In the genomic region with DNA sequence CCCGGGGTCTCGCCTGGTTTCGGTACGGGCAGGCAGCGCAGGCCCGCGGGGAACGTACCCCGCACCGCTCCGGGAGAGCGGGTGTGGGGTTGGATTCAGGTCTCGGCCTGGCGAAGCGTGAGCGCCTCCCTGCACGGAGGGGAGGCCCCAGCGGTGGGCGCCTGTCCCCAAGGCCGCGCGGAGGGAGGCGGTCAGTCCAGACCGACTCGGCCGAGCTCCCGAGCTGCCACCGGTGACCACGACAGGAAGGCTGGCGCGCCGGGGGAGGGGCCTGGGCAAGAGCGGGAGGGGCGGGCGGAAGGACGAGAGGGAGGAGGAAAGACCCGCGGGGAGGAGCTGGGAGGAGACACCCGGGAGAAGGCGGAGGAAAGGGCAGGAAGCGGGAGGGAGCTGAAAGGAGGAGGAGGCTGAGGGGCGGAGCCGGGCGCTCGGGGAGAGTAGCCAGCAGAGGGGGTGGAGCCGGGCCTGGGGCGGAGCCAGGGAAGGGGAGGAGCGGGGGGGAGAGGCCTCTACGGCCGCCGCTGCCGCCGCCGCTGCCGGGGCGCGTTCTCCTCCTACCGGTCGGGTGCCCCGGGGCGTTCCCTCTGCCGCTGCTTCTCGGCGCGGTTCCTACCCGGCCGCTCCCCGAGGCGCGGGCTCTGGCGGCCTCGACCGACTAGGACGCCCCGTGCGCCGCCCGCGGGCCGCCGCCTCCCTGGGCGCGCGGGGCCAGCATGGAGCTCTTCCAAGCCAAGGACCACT, we compare ENCODE assay signal across 8 cellular contexts. TPM values are rescaled to one million over a fixed set of nuclear protein-coding genes. Genes with fewer than 3 reads are reported as not detected.
DNase-seq lines count a peak whose midpoint lies in the region; ATAC-seq and TF ChIP-seq lines count a peak whose summit lies in the region.

A gene with protein sequence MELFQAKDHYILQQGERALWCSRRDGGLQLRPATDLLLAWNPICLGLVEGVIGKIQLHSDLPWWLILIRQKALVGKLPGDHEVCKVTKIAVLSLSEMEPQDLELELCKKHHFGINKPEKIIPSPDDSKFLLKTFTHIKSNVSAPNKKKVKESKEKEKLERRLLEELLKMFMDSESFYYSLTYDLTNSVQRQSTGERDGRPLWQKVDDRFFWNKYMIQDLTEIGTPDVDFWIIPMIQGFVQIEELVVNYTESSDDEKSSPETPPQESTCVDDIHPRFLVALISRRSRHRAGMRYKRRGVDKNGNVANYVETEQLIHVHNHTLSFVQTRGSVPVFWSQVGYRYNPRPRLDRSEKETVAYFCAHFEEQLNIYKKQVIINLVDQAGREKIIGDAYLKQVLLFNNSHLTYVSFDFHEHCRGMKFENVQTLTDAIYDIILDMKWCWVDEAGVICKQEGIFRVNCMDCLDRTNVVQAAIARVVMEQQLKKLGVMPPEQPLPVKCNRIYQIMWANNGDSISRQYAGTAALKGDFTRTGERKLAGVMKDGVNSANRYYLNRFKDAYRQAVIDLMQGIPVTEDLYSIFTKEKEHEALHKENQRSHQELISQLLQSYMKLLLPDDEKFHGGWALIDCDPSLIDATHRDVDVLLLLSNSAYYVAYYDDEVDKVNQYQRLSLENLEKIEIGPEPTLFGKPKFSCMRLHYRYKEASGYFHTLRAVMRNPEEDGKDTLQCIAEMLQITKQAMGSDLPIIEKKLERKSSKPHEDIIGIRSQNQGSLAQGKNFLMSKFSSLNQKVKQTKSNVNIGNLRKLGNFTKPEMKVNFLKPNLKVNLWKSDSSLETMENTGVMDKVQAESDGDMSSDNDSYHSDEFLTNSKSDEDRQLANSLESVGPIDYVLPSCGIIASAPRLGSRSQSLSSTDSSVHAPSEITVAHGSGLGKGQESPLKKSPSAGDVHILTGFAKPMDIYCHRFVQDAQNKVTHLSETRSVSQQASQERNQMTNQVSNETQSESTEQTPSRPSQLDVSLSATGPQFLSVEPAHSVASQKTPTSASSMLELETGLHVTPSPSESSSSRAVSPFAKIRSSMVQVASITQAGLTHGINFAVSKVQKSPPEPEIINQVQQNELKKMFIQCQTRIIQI (plus strand): TSS at position 501 of the 741 bp plus-strand sequence. CDS start 213 bp downstream, at position 714.

- peak within 1 kb of the TSS; percentile 73 to 91 for H3K4me3 ChIP-seq in right atrium auricular region
- peak within 1 kb of the TSS; percentile 73 to 98 for H3K4me3 ChIP-seq in uterus

- H3K27ac ChIP-seq in angular gyrus (ENCODE audit: low read depth, low read length) (peak within 1 kb of the TSS; percentile 79), right atrium auricular region (peak within 1 kb of the TSS; percentile 94 to 97), uterus (peak within 1 kb of the TSS; percentile 94 to 96)

- TF ChIP-seq POLR2A in uterus (IDR thresholded peaks at IDR 0.05): peak; percentile 72 to 78

- H3K4me1 ChIP-seq in right atrium auricular region (peaks cover 0 to 27% of the 10 kb centered on the region in 2 donors), uterus (peaks cover 0 to 5% of the 10 kb centered on the region in 2 donors)

- ATAC-seq in HG02885 (IDR thresholded peaks at IDR 0.05; ENCODE audit: poor library complexity, unreplicated experiment): peak; percentile 86
- peak; percentile 93 for ATAC-seq in T-helper 17 cell

- peak within 1 kb of the TSS; percentile 94 for H3K4me3 Mint-ChIP-seq in T-helper 17 cell

- H3K27me3 Mint-ChIP-seq in T-helper 17 cell: no peaks in the 10 kb centered on the region

- H3K36me3 Mint-ChIP-seq in T-helper 17 cell (ENCODE audit: low read depth): no peaks in the 10 kb centered on the region

- H3K4me1 Mint-ChIP-seq in T-helper 17 cell: peaks cover 27% of the 10 kb centered on the region

- no peaks in the 10 kb centered on the region for H3K27me3 ChIP-seq in right atrium auricular region
- no peaks in the 10 kb centered on the region for H3K27me3 ChIP-seq in uterus

- in situ Hi-C loops in GM13977 (cut with MboI; ENCODE audit: low pct_unique_long_range_greater_than_20kb, low sequenced_read_pairs, unreplicated experiment): no loop called here

- H3K9me3 ChIP-seq in T-helper 17 cell (ENCODE audit: control insufficient read depth, low read length, poor library complexity, severe bottlenecking) (no peaks in the 10 kb centered on the region), right atrium auricular region (no peaks in the 10 kb centered on the region), uterus (no peaks in the 10 kb centered on the region)

- TF ChIP-seq CTCF in GM13977 (IDR thresholded peaks at IDR 0.05; ENCODE audit: extremely low read depth, insufficient read depth, missing control alignments) (peak; percentile 37), right atrium auricular region (IDR thresholded peaks at IDR 0.05) (peak; percentile 11 to 48), uterus (IDR thresholded peaks at IDR 0.05) (peak; percentile 8 to 53 (median 42))

- peak within 1 kb of the TSS; percentile 83 for H3K27ac Mint-ChIP-seq in T-helper 17 cell

- peak; percentile 100 for DNase-seq in GM13977 (ENCODE audit: low spot score)
- DNase-seq in NCI-H1694 (lab: John Stamatoyannopoulos, UW): peak; percentile 79
- peak; percentile 98 to 100 (median 100) for DNase-seq in T-helper 17 cell
- peak; percentile 97 for DNase-seq in right atrium auricular region (ENCODE audit: low spot score)
- DNase-seq in pulmonary artery endothelial cell (ENCODE audit: low read depth, low spot score): peak; percentile 92
- DNase-seq in uterus: peak; percentile 99

- H3K36me3 ChIP-seq in right atrium auricular region: no peaks in the 10 kb centered on the region
- H3K36me3 ChIP-seq in uterus: no peaks in the 10 kb centered on the region

- intact Hi-C loops in uterus (cut with DNase I; ENCODE audit: low total_unique reads): no loop called here

RNA-seq across cellular contexts. Expression of the gene that starts here (rescaled TPM):
- total RNA-seq in T-helper 17 cell: 10 to 100 TPM; 10.4 to 11.9 TPM
- 1 to 10 TPM; 3.9 to 6.2 TPM for total RNA-seq in right atrium auricular region
- 20.5 and 27.6 TPM in 2 replicates for total RNA-seq in pulmonary artery endothelial cell
- total RNA-seq in uterus: 10 to 100 TPM; 14.3 to 67.3 (median 27.8) TPM

Comparison
In these comparisons a context has a peak if more than half of its experiments do, and no peak if none do; other contexts are left out.
1. Peak in every context shown above with its lines: DNase-seq, ATAC-seq, H3K4me3 ChIP-seq and H3K27ac ChIP-seq.